ENCODE assay signal across 23 cellular contexts in genomic region chr1:75469586-75470173, GRCh38.
DNase-seq lines count a peak whose midpoint lies in the region; ATAC-seq, FAIRE-seq and TF ChIP-seq lines count a peak whose summit lies in the region.
"Had no signal": no experiment of that assay in that cellular context is flagged by ENCODE, and none has a peak within 500 bp of the region (broad histone marks: within the 10 kb centered on the region; RNA-seq: fewer than 3 reads in every experiment).

No MANE protein-coding gene starts in this region.

- no peak overlapping the region for H3K27ac Mint-ChIP-seq in type B pancreatic cell
- H3K27ac Mint-ChIP-seq: B cell; CD8-positive, alpha-beta T cell; GM23338; HFFc6; IgD-negative memory B cell had no signal

- H3K27ac ChIP-seq in HepG2 (ENCODE audit: extremely low read length, insufficient read depth, low read length) (no peak overlapping the region), right lobe of liver (no peak overlapping the region)
- H3K27ac ChIP-seq: BLaER1 treated with 17β-estradiol and CSF1 and Interleukin-3, amounts not matched to agents 10 nM and 100 nM; HL-60 had no signal

- no peak overlapping the region for H3K4me3 ChIP-seq in HepG2 (replicated peaks in 1 of 3; ENCODE audit: insufficient read depth in 1 of 3, low read depth in 2 of 3, low read length in 3 of 3)
- no peak overlapping the region for H3K4me3 ChIP-seq in right lobe of liver
- H3K4me3 ChIP-seq: BLaER1 treated with 17β-estradiol and CSF1 and Interleukin-3, amounts not matched to agents 10 nM and 100 nM; GM23338 had no signal

- no peak for FAIRE-seq in HepG2 (lab: Jason Lieb, UNC)
- FAIRE-seq: D721Med, GM12892, GM18507, H54 had no signal

- ATAC-seq in HepG2 (no peak), right lobe of liver (no peak)
- ATAC-seq: CD8-positive, alpha-beta T cell; GM23338 had no signal

- no peaks in the 10 kb centered on the region for H3K9me3 Mint-ChIP-seq in type B pancreatic cell
- H3K9me3 Mint-ChIP-seq: CD8-positive, alpha-beta T cell; GM23338; IgD-negative memory B cell had no signal

- TF ChIP-seq POLR2A in HepG2 (IDR thresholded peaks at IDR 0.05; ENCODE audit: insufficient read depth in 1 of 2, low read depth in 2 of 2, low read length in 2 of 2) (no peak), right lobe of liver (IDR thresholded peaks at IDR 0.05) (no peak)

- no peaks in the 10 kb centered on the region for H3K27me3 Mint-ChIP-seq in type B pancreatic cell
- H3K27me3 Mint-ChIP-seq: B cell had no signal

- H3K36me3 Mint-ChIP-seq in type B pancreatic cell, result no peaks in the 10 kb centered on the region
- H3K36me3 Mint-ChIP-seq: CD8-positive, alpha-beta T cell; IgD-negative memory B cell had no signal

- no peaks in the 10 kb centered on the region for H4K20me1 ChIP-seq in HepG2 (ENCODE audit: insufficient read depth, low read length)
- H4K20me1 ChIP-seq: BLaER1 treated with 17β-estradiol and CSF1 and Interleukin-3, amounts not matched to agents 10 nM and 100 nM had no signal

- WGBS in HepG2 (ENCODE audit: low lambda C conversion rate), result 45% methylated on average over 7 of the region's 7 CpGs
- 57% methylated on average over 7 of the region's 7 CpGs for WGBS in right lobe of liver (ENCODE audit: insufficient coverage, low coverage, low lambda C conversion rate, missing lambda C conversion rate)

- no peaks in the 10 kb centered on the region for H3K79me2 ChIP-seq in HepG2 (ENCODE audit: insufficient read depth, low read length)

- no TSS peak for BruUV-seq in HepG2 (replicated peaks; lab: Mats Ljungman, UMichigan)

- H3K4me3 Mint-ChIP-seq in type B pancreatic cell, result no peak overlapping the region
- H3K4me3 Mint-ChIP-seq: B cell; CD8-positive, alpha-beta T cell; GM23338; HFFc6; IgD-negative memory B cell had no signal

- no peak for TF ChIP-seq CTCF in HepG2 (CRISPR knock-in tag; IDR thresholded peaks at IDR 0.05)
- TF ChIP-seq CTCF in right lobe of liver (IDR thresholded peaks at IDR 0.05), result no peak
- no peak for TF ChIP-seq CTCF in type B pancreatic cell (conservative IDR thresholded peaks at IDR 0.05)

- H3K27me3 ChIP-seq in HepG2 (ENCODE audit: control insufficient read depth in 1 of 2, insufficient read depth in 2 of 2, low read length in 2 of 2), result no peaks in the 10 kb centered on the region
- no peaks in the 10 kb centered on the region for H3K27me3 ChIP-seq in right lobe of liver
- H3K27me3 ChIP-seq: BLaER1 treated with 17β-estradiol and CSF1 and Interleukin-3, amounts not matched to agents 10 nM and 100 nM had no signal

- POLR2A ChIA-PET in HepG2 (lab: Yijun Ruan, JAX), result no interaction called here

- H2AFZ ChIP-seq in HepG2 (ENCODE audit: low read length), result no peak overlapping the region
- H2AFZ ChIP-seq: GM23338 had no signal

- no peak for TF ChIP-seq EP300 in HepG2 (IDR thresholded peaks at IDR 0.05; ENCODE audit: low read depth in 2 of 2, low read length in 2 of 2)
- TF ChIP-seq EP300 in HepG2 (CRISPR knock-in tag; IDR thresholded peaks at IDR 0.05; ENCODE audit: borderline replicate concordance), result no peak

- intact Hi-C loops in HepG2 (cut with micrococcal nuclease; ENCODE audit: unreplicated experiment) (no loop called here), right lobe of liver (cut with DNase I) (no loop called here)

- no peaks in the 10 kb centered on the region for H3K4me1 Mint-ChIP-seq in type B pancreatic cell (ENCODE audit: unreplicated experiment)
- H3K4me1 Mint-ChIP-seq: B cell, GM23338 had no signal

- no peak for TF ChIP-seq RAD21 in HepG2 (CRISPR knock-in tag; IDR thresholded peaks at IDR 0.05)

- no peaks in the 10 kb centered on the region for H3K36me3 ChIP-seq in HepG2 (replicated peaks in 1 of 2; ENCODE audit: control insufficient read depth in 1 of 2, insufficient read depth in 2 of 2, low read length in 2 of 2)
- no peaks in the 10 kb centered on the region for H3K36me3 ChIP-seq in right lobe of liver
- H3K36me3 ChIP-seq: BLaER1 treated with 17β-estradiol and CSF1 and Interleukin-3, amounts not matched to agents 10 nM and 100 nM had no signal

- no peaks in the 10 kb centered on the region for H3K4me1 ChIP-seq in HepG2 (ENCODE audit: insufficient read depth, low read length)
- no peaks in the 10 kb centered on the region for H3K4me1 ChIP-seq in right lobe of liver

- H3K9me3 ChIP-seq in HepG2 (ENCODE audit: low read length) (no peaks in the 10 kb centered on the region), right lobe of liver (no peaks in the 10 kb centered on the region)
- H3K9me3 ChIP-seq: BLaER1 treated with 17β-estradiol and CSF1 and Interleukin-3, amounts not matched to agents 10 nM and 100 nM had no signal

- in situ Hi-C loops in HepG2 (cut with HindIII; ENCODE audit: extremely low pct_ligation_motif_present, low pct_unique_long_range_greater_than_20kb), result no loop called here

- H3K9ac ChIP-seq in HepG2 (ENCODE audit: insufficient read depth, low read depth, low read length), result no peak overlapping the region
- H3K9ac ChIP-seq: BLaER1 treated with 17β-estradiol and CSF1 and Interleukin-3, amounts not matched to agents 10 nM and 100 nM had no signal

- CTCF ChIA-PET in HepG2 (lab: Yijun Ruan, JAX; ENCODE audit: low intra/inter-chr PET ratio, low total read pairs), result no interaction called here

- H3K4me2 ChIP-seq in HepG2 (ENCODE audit: low read depth, low read length), result no peak overlapping the region
- H3K4me2 ChIP-seq: BLaER1 treated with 17β-estradiol and CSF1 and Interleukin-3, amounts not matched to agents 10 nM and 100 nM; GM23338 had no signal

- DNase-seq in HepG2 (ENCODE audit: low spot score) (no peak), right lobe of liver (no peak), NCI-H226 (peak; percentile 74), left kidney (ENCODE audit: low read depth, low spot score) (peak; percentile 37), NOMO-1 treated with DMSO at 0.1 percent for 48 hours (lab: John Stamatoyannopoulos, UW; ENCODE audit: unreplicated experiment) (no peak), NCI-H748 (lab: John Stamatoyannopoulos, UW; ENCODE audit: unreplicated experiment) (no peak), type B pancreatic cell (ENCODE audit: extremely low spot score, unreplicated experiment) (no peak)
- DNase-seq: 8988T; CD8-positive, alpha-beta T cell; COR-L47; DMS79; GDM1; HCEC 1CT; HFFc6 had no signal

TF ChIP-seq in HepG2, 621 proteins besides CTCF, POLR2A, EP300 and RAD21:
- TF ChIP-seq NFE2L2 (IDR thresholded peaks at IDR 0.05; ENCODE audit: low read length) (peak; percentile 57; the same call in 1 of the 2 replicates), CBX5 (CRISPR knock-in tag; IDR thresholded peaks at IDR 0.05; ENCODE audit: borderline replicate concordance) (no peak)

Comparison
In these comparisons a context has a peak if more than half of its experiments do, and no peak if none do; other contexts are left out.
1. DNase-seq: peak in NCI-H226 (single experiment) and left kidney (single experiment); none in HepG2 (single experiment), right lobe of liver (0 of 3), NOMO-1 treated with DMSO at 0.1 percent for 48 hours (single experiment), NCI-H748 (single experiment) and type B pancreatic cell (single experiment).